ENCODE assay signal across 29 cellular contexts in the genomic region with DNA sequence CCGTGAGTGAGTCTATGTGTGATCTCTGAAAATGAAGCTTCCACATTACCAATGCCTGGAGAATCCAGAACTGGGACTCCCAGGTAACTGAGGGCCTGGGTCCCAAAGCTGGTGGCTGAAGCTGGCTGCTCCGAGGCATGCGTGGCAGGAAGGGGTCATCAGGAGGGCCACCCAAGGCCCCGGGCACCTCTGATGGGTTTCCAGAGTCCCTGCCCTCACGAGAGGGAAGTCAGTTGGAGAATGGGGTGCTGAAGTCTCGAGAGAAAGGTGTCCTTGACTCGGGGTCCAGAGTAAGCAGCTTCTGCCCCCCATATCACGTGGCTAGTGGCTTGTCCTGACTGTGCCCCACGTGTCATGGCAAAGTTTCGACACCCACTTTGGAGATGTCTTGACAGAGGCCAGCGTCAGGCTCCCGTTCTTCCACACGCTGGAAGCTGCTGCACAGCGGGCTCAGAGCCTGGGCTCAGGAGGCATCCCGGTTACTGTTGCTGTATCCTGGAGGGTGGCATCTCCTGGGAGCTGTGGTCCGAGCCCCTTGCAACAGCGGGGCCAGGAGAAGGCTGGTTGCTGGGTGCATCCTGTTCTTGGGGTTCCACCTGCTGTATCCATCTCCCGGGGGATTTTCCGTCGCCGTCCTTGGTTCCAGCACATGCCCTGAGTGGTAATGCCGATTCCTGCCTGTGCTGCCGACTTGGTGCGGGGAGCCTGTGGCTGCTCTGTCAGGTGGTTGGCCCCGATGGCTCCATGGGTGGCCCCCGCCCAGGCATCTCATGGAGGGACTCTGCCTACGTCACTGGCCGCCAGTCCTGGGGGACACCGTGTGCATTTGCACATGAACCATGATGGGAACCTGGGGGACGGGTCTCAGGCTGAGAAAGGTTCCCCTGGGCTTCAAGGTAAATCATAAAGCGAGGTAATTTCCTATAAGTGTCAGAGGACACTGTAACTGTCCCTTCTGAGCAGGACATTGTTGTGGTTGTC.
"Had no signal": no experiment of that assay in that cellular context is flagged by ENCODE, and none has a peak within 500 bp of the region (broad histone marks: within the 10 kb centered on the region; RNA-seq: fewer than 3 reads in every experiment).

No MANE protein-coding gene starts in this region.

- H3K27me3 Mint-ChIP-seq: activated CD4-positive, alpha-beta memory T cell treated with anti-CD3 and anti-CD28 coated beads, Interleukin-2, amount 10 ng/mL, durations not matched to agents 7 days and 5 days; activated CD4-positive, alpha-beta T cell treated with anti-CD3 and anti-CD28 coated beads, Interleukin-2, amount 10 ng/mL, durations not matched to agents 24 days and 14 days; activated naive CD4-positive, alpha-beta T cell treated with anti-CD3 and anti-CD28 coated beads, Interleukin-2, amount 50 U/mL, for 24 hours had no signal

- H3K27ac ChIP-seq: body of pancreas, colonic mucosa, epithelial cell of prostate, esophagus squamous epithelium, tibial nerve had no signal

- H3K4me3 ChIP-seq: body of pancreas, colonic mucosa, esophagus squamous epithelium, smooth muscle cell, tibial nerve had no signal

- H3K4me2 ChIP-seq: SK-N-SH, smooth muscle cell had no signal

- H3K4me1 ChIP-seq: body of pancreas, colonic mucosa, esophagus squamous epithelium had no signal

- H3K27me3 ChIP-seq: body of pancreas, colonic mucosa had no signal

- H3K9ac ChIP-seq: SK-N-SH had no signal

- H3K27ac Mint-ChIP-seq: activated CD4-positive, alpha-beta memory T cell treated with anti-CD3 and anti-CD28 coated beads, Interleukin-2, amount 10 ng/mL, durations not matched to agents 7 days and 5 days; activated CD4-positive, alpha-beta T cell treated with anti-CD3 and anti-CD28 coated beads, Interleukin-2, amount 10 ng/mL, durations not matched to agents 24 days and 14 days; activated T-cell treated with anti-CD3 and anti-CD28 coated beads, Interleukin-2, amount 50 U/mL, for 24 hours; memory B cell; T-helper 1 cell treated with Interleukin-12 subunit alpha and Interleukin-12 subunit beta and Interleukin-4 antibody, amounts not matched to agents 30 μg/mL and 1 μg/mL, for 36 hours had no signal

- H3K9me3 Mint-ChIP-seq: activated CD4-positive, alpha-beta memory T cell treated with anti-CD3 and anti-CD28 coated beads, Interleukin-2, amount 10 ng/mL, durations not matched to agents 7 days and 5 days; activated CD4-positive, alpha-beta T cell treated with anti-CD3 and anti-CD28 coated beads, Interleukin-2, amount 10 ng/mL, durations not matched to agents 24 days and 14 days; activated naive CD4-positive, alpha-beta T cell treated with anti-CD3 and anti-CD28 coated beads, Interleukin-2, amount 50 U/mL, for 24 hours; activated T-cell treated with anti-CD3 and anti-CD28 coated beads, Interleukin-2, amount 50 U/mL, for 24 hours; memory B cell; naive thymus-derived CD8-positive, alpha-beta T cell; neural crest cell; T-helper 1 cell treated with Interleukin-12 subunit alpha and Interleukin-12 subunit beta and Interleukin-4 antibody, amounts not matched to agents 30 μg/mL and 1 μg/mL, for 36 hours had no signal

- DNase-seq: activated CD4-positive, alpha-beta memory T cell treated with anti-CD3 and anti-CD28 coated beads, Interleukin-2, amount 10 ng/mL, durations not matched to agents 7 days and 5 days; activated CD4-positive, alpha-beta T cell treated with anti-CD3 and anti-CD28 coated beads, Interleukin-2, amount 10 ng/mL, durations not matched to agents 24 days and 14 days; activated CD4-positive, CD25-positive, alpha-beta regulatory T cell treated with anti-CD3 and anti-CD28 coated beads, Interleukin-2, amount 50 U/mL, for 72 hours; activated CD8-positive, alpha-beta memory T cell treated with anti-CD3 and anti-CD28 coated beads, Interleukin-2, amount 50 U/mL, for 48 hours; activated T-cell treated with anti-CD3 and anti-CD28 coated beads, Interleukin-2, amount 50 U/mL, for 24 hours; colonic mucosa; effector CD8-positive, alpha-beta T cell; esophagus squamous epithelium; foreskin melanocyte; left ventricle myocardium superior; midbrain; naive thymus-derived CD8-positive, alpha-beta T cell; SK-N-SH; stimulated activated CD4-positive, alpha-beta T cell treated with anti-CD3 and anti-CD28 coated beads, Interleukin-15, amount 100 ng/mL, for 24 hours; stimulated activated CD4-positive, alpha-beta T cell treated with anti-CD3 and anti-CD28 coated beads, Interleukin-2, amount 100 ng/mL, for 24 hours; stimulated activated naive CD4-positive, alpha-beta T cell treated with Interleukin-2 at 50 U/mL for 16 hours; SW 1271; T-helper 9 cell had no signal

- H3K4me1 Mint-ChIP-seq: activated CD4-positive, alpha-beta memory T cell treated with anti-CD3 and anti-CD28 coated beads, Interleukin-2, amount 10 ng/mL, durations not matched to agents 7 days and 5 days; activated CD4-positive, alpha-beta T cell treated with anti-CD3 and anti-CD28 coated beads, Interleukin-2, amount 10 ng/mL, durations not matched to agents 24 days and 14 days; activated naive CD4-positive, alpha-beta T cell treated with anti-CD3 and anti-CD28 coated beads, Interleukin-2, amount 50 U/mL, for 24 hours; memory B cell had no signal

- H3K36me3 Mint-ChIP-seq: activated naive CD4-positive, alpha-beta T cell treated with anti-CD3 and anti-CD28 coated beads, Interleukin-2, amount 50 U/mL, for 24 hours; memory B cell; naive thymus-derived CD8-positive, alpha-beta T cell had no signal

- H3K4me3 Mint-ChIP-seq: activated CD4-positive, alpha-beta memory T cell treated with anti-CD3 and anti-CD28 coated beads, Interleukin-2, amount 10 ng/mL, durations not matched to agents 7 days and 5 days; activated CD4-positive, alpha-beta T cell treated with anti-CD3 and anti-CD28 coated beads, Interleukin-2, amount 10 ng/mL, durations not matched to agents 24 days and 14 days; activated naive CD4-positive, alpha-beta T cell treated with anti-CD3 and anti-CD28 coated beads, Interleukin-2, amount 50 U/mL, for 24 hours; activated T-cell treated with anti-CD3 and anti-CD28 coated beads, Interleukin-2, amount 50 U/mL, for 24 hours; memory B cell; naive thymus-derived CD8-positive, alpha-beta T cell; neural crest cell; T-helper 1 cell treated with Interleukin-12 subunit alpha and Interleukin-12 subunit beta and Interleukin-4 antibody, amounts not matched to agents 30 μg/mL and 1 μg/mL, for 36 hours had no signal

- H3K36me3 ChIP-seq: colonic mucosa, esophagus squamous epithelium, tibial nerve had no signal

- ATAC-seq: body of pancreas; left ventricle myocardium superior; naive thymus-derived CD8-positive, alpha-beta T cell had no signal

- H3K9me3 ChIP-seq: body of pancreas, colonic mucosa, esophagus squamous epithelium, SK-N-SH, tibial nerve had no signal

- FAIRE-seq: endometrium, TTC549, urothelium cell line had no signal
